In genomic region chr13:33611016-33611805, GRCh38 we compare ENCODE assay signal across 8 cellular contexts.
DNase-seq lines count a peak whose midpoint lies in the region; ATAC-seq and TF ChIP-seq lines count a peak whose summit lies in the region.

No MANE protein-coding gene starts in this region.

- H3K36me3 ChIP-seq in Karpas-422 (ENCODE audit: insufficient read depth, low read length): no peaks in the 10 kb centered on the region
- no peaks in the 10 kb centered on the region for H3K36me3 ChIP-seq in WERI-Rb-1

- TF ChIP-seq CTCF in astrocyte of the cerebellum (IDR thresholded peaks at IDR 0.05; ENCODE audit: low read depth, low read length, missing control alignments) (no peak), WERI-Rb-1 (IDR thresholded peaks at IDR 0.05; ENCODE audit: low read depth, low read length) (no peak)

- ATAC-seq in HG02885 (IDR thresholded peaks at IDR 0.05; ENCODE audit: poor library complexity, unreplicated experiment): no peak

- no peaks in the 10 kb centered on the region for H3K9me2 ChIP-seq in Karpas-422 (replicated peaks; ENCODE audit: insufficient read depth, low read length)

- DNase-seq in NCI-H2081 treated with DMSO at 0.1 percent for 48 hours (lab: John Stamatoyannopoulos, UW) (peak; percentile 49), astrocyte of the cerebellum (ENCODE audit: low read depth) (peak; percentile 71), inferior parietal cortex (ENCODE audit: extremely low spot score) (peak; percentile 68), smooth muscle cell of the brain vasculature (ENCODE audit: low read depth, low spot score) (peak; percentile 32), Karpas-422 (no peak), WERI-Rb-1 (no peak), A172 (ENCODE audit: low spot score) (no peak)

- H3K9me3 ChIP-seq in Karpas-422 (ENCODE audit: low read length) (no peaks in the 10 kb centered on the region), WERI-Rb-1 (ENCODE audit: severe bottlenecking) (no peaks in the 10 kb centered on the region)

- H3K4me2 ChIP-seq in Karpas-422 (ENCODE audit: low read depth, low read length, poor library complexity, severe bottlenecking): no peak overlapping the region

- no peak overlapping the region for H3K9ac ChIP-seq in Karpas-422 (ENCODE audit: low read length)

- no peaks in the 10 kb centered on the region for H3K79me2 ChIP-seq in Karpas-422 (ENCODE audit: low read length)

- H3K4me3 ChIP-seq in astrocyte of the cerebellum (ENCODE audit: low read depth, low read length) (peak overlapping the region; percentile 8), Karpas-422 (ENCODE audit: low read length) (no peak overlapping the region), WERI-Rb-1 (ENCODE audit: low read depth, low read length) (no peak overlapping the region)

- no peaks in the 10 kb centered on the region for H3K27me3 ChIP-seq in Karpas-422 (ENCODE audit: low read length)
- H3K27me3 ChIP-seq in WERI-Rb-1 (ENCODE audit: insufficient read depth, low read depth, severe bottlenecking): no peaks in the 10 kb centered on the region

- H4K20me1 ChIP-seq in Karpas-422 (ENCODE audit: insufficient read depth, low read depth, low read length): no peaks in the 10 kb centered on the region

- H3K27ac ChIP-seq in Karpas-422 (ENCODE audit: low read length) (no peak overlapping the region), WERI-Rb-1 (no peak overlapping the region)

- no peak overlapping the region for H2AFZ ChIP-seq in Karpas-422 (ENCODE audit: low read length)

- peaks cover 14% of the 10 kb centered on the region for H3K4me1 ChIP-seq in Karpas-422 (ENCODE audit: low read length)

- in situ Hi-C loops in astrocyte of the cerebellum (cut with HindIII; ENCODE audit: low sequenced_read_pairs): no loop called here

Comparison
In these comparisons a context has a peak if more than half of its experiments do, and no peak if none do; other contexts are left out.
1. DNase-seq: peak in NCI-H2081 treated with DMSO at 0.1 percent for 48 hours (single experiment), astrocyte of the cerebellum (single experiment), inferior parietal cortex (single experiment) and smooth muscle cell of the brain vasculature (single experiment); none in Karpas-422 (single experiment), WERI-Rb-1 (single experiment) and A172 (single experiment).